Comparison of ENCODE assay signal across 2 cellular contexts in genomic region chr12:107900588-107900987, GRCh38.
TF ChIP-seq lines count a peak whose summit lies in the region.

No MANE protein-coding gene starts in this region.

TF ChIP-seq in HepG2, 621 proteins besides CTCF, POLR2A, EP300 and RAD21 (continued from another document):
- TF ChIP-seq CEBPZ (IDR thresholded peaks at IDR 0.05; ENCODE audit: low read length): no peak
- no peak for TF ChIP-seq ZNF562 (CRISPR knock-in tag; IDR thresholded peaks at IDR 0.05; ENCODE audit: borderline replicate concordance)
- 0 out of 2 replicates have a peak, but pooled peaks have one; percentile 21 for TF ChIP-seq CHD2 (IDR thresholded peaks at IDR 0.05; ENCODE audit: low read depth, low read length)
- TF ChIP-seq ZNF160 (CRISPR knock-in tag; IDR thresholded peaks at IDR 0.05): no peak

TF ChIP-seq in H1, 55 proteins besides CTCF, POLR2A, EP300 and RAD21 (continued from another document):
- TF ChIP-seq, protein P1, sequence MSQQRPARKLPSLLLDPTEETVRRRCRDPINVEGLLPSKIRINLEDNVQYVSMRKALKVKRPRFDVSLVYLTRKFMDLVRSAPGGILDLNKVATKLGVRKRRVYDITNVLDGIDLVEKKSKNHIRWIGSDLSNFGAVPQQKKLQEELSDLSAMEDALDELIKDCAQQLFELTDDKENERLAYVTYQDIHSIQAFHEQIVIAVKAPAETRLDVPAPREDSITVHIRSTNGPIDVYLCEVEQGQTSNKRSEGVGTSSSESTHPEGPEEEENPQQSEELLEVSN (IDR thresholded peaks at IDR 0.05): no peak
- TF ChIP-seq CHD2 (IDR thresholded peaks at IDR 0.05; ENCODE audit: low read length): 0 out of 2 replicates have a peak, but pooled peaks have one; percentile 23
